In genomic region chr13:98514268-98514667, GRCh38 we compare ENCODE assay signal across 25 cellular contexts.
A peak's percentile ranks its signal among the peaks of the same experiment; 100 is the strongest.
DNase-seq lines count a peak whose midpoint lies in the region; ATAC-seq, FAIRE-seq and TF ChIP-seq lines count a peak whose summit lies in the region.
"Had no signal": no experiment of that assay in that cellular context is flagged by ENCODE, and none has a peak within 500 bp of the region (broad histone marks: within the 10 kb centered on the region; RNA-seq: fewer than 3 reads in every experiment).

No MANE protein-coding gene starts in this region.

- no peak overlapping the region for H3K4me2 ChIP-seq in keratinocyte (ENCODE audit: control insufficient read depth, extremely low read depth, insufficient read depth, low read depth, low read length)

- ATAC-seq in HG03108 (IDR thresholded peaks at IDR 0.05; ENCODE audit: unreplicated experiment): no peak
- ATAC-seq: left lobe of liver had no signal

- no peak for FAIRE-seq in keratinocyte (lab: Jason Lieb, UNC)
- FAIRE-seq: astrocyte had no signal

- intact Hi-C loops in activated CD4-positive, alpha-beta memory T cell treated with anti-CD3 and anti-CD28 coated beads for 36 hours (cut with micrococcal nuclease): loop anchor here (1.0 to 10.0 kb wide), 4 partner anchors 35 to 841 kb away; no protein-coding TSS in a partner anchor

- peaks cover 94% of the 10 kb centered on the region for H3K79me2 ChIP-seq in keratinocyte (ENCODE audit: control insufficient read depth, insufficient read depth, low read length)

- H3K9me1 ChIP-seq in keratinocyte (ENCODE audit: control insufficient read depth, extremely low read depth, insufficient read depth, low read length): no peaks in the 10 kb centered on the region

- H3K9me3 Mint-ChIP-seq in activated T-cell treated with anti-CD3 and anti-CD28 coated beads, Interleukin-2, amount 50 U/mL, for 24 hours: peaks cover 2% of the 10 kb centered on the region
- no peaks in the 10 kb centered on the region for H3K9me3 Mint-ChIP-seq in CD8-positive, alpha-beta memory T cell
- no peaks in the 10 kb centered on the region for H3K9me3 Mint-ChIP-seq in activated CD4-positive, alpha-beta memory T cell treated with anti-CD3 and anti-CD28 coated beads for 36 hours
- H3K9me3 Mint-ChIP-seq: neural crest cell had no signal

- H3K4me1 Mint-ChIP-seq in activated T-cell treated with anti-CD3 and anti-CD28 coated beads, Interleukin-2, amount 50 U/mL, for 24 hours (ENCODE audit: low read depth): peaks cover 98% of the 10 kb centered on the region
- peaks cover 73 to 98% (median 97%) of the 10 kb centered on the region in 3 donors for H3K4me1 Mint-ChIP-seq in CD8-positive, alpha-beta memory T cell
- H3K4me1 Mint-ChIP-seq in activated CD4-positive, alpha-beta memory T cell treated with anti-CD3 and anti-CD28 coated beads for 36 hours (ENCODE audit: low read depth): peaks cover 97% of the 10 kb centered on the region

- no peaks in the 10 kb centered on the region for H3K27me3 Mint-ChIP-seq in activated T-cell treated with anti-CD3 and anti-CD28 coated beads, Interleukin-2, amount 50 U/mL, for 24 hours
- no peaks in the 10 kb centered on the region for H3K27me3 Mint-ChIP-seq in CD8-positive, alpha-beta memory T cell
- no peaks in the 10 kb centered on the region for H3K27me3 Mint-ChIP-seq in activated CD4-positive, alpha-beta memory T cell treated with anti-CD3 and anti-CD28 coated beads for 36 hours

- H4K20me1 ChIP-seq in keratinocyte (ENCODE audit: control insufficient read depth, extremely low read depth, insufficient read depth, low read length): peaks cover 15% of the 10 kb centered on the region

- H3K4me3 ChIP-seq in CD8-positive, alpha-beta memory T cell (ENCODE audit: low read length): no peak overlapping the region
- H3K4me3 ChIP-seq in keratinocyte (ENCODE audit: control insufficient read depth in 2 of 3, extremely low read depth in 1 of 3, insufficient read depth in 2 of 3, low read depth in 1 of 3, low read length in 3 of 3): no peak overlapping the region
- H3K4me3 ChIP-seq: BLaER1 treated with 17β-estradiol and CSF1 and Interleukin-3, amounts not matched to agents 10 nM and 100 nM; HAP-1; sigmoid colon; testis; vagina had no signal

- no peak overlapping the region for H3K27ac ChIP-seq in CD8-positive, alpha-beta memory T cell (ENCODE audit: low read depth, low read length)
- H3K27ac ChIP-seq in keratinocyte (ENCODE audit: control insufficient read depth, insufficient read depth, low read length): peak overlapping the region; percentile 24
- H3K27ac ChIP-seq: BLaER1 treated with 17β-estradiol and CSF1 and Interleukin-3, amounts not matched to agents 10 nM and 100 nM; testis; vagina; WERI-Rb-1 had no signal

- H3K36me3 Mint-ChIP-seq in activated T-cell treated with anti-CD3 and anti-CD28 coated beads, Interleukin-2, amount 50 U/mL, for 24 hours (ENCODE audit: low read depth): peaks cover 96% of the 10 kb centered on the region
- peaks cover 0 to 71% (median 20%) of the 10 kb centered on the region in 3 donors for H3K36me3 Mint-ChIP-seq in CD8-positive, alpha-beta memory T cell
- peaks cover 34% of the 10 kb centered on the region for H3K36me3 Mint-ChIP-seq in activated CD4-positive, alpha-beta memory T cell treated with anti-CD3 and anti-CD28 coated beads for 36 hours

- H3K4me3 Mint-ChIP-seq in activated T-cell treated with anti-CD3 and anti-CD28 coated beads, Interleukin-2, amount 50 U/mL, for 24 hours: peak overlapping the region; percentile 35
- no peak overlapping the region for H3K4me3 Mint-ChIP-seq in CD8-positive, alpha-beta memory T cell
- H3K4me3 Mint-ChIP-seq in activated CD4-positive, alpha-beta memory T cell treated with anti-CD3 and anti-CD28 coated beads for 36 hours: no peak overlapping the region
- H3K4me3 Mint-ChIP-seq: neural crest cell had no signal

- H3K36me3 ChIP-seq in CD8-positive, alpha-beta memory T cell (ENCODE audit: insufficient read depth, low read length): no peaks in the 10 kb centered on the region
- H3K36me3 ChIP-seq in keratinocyte (ENCODE audit: control insufficient read depth in 2 of 2, extremely low read depth in 1 of 2, insufficient read depth in 2 of 2, low read length in 2 of 2): peaks cover 12 to 28% of the 10 kb centered on the region in 2 experiments

- H2AFZ ChIP-seq in keratinocyte (ENCODE audit: control insufficient read depth, low read length): no peak overlapping the region

- no peak overlapping the region for H3K9ac ChIP-seq in keratinocyte (ENCODE audit: control insufficient read depth, extremely low read depth, insufficient read depth, low read length)
- H3K9ac ChIP-seq: BLaER1 treated with 17β-estradiol and CSF1 and Interleukin-3, amounts not matched to agents 10 nM and 100 nM had no signal

- no peaks in the 10 kb centered on the region for H3K27me3 ChIP-seq in CD8-positive, alpha-beta memory T cell (ENCODE audit: insufficient read depth, low read length, poor library complexity, severe bottlenecking)
- no peaks in the 10 kb centered on the region for H3K27me3 ChIP-seq in keratinocyte (ENCODE audit: control insufficient read depth, extremely low read depth, insufficient read depth, low read length)
- H3K27me3 ChIP-seq: BLaER1 treated with 17β-estradiol and CSF1 and Interleukin-3, amounts not matched to agents 10 nM and 100 nM; sigmoid colon; testis; vagina had no signal

- dilution Hi-C loops in keratinocyte (cut with MboI; ENCODE audit: extremely low pct_ligation_motif_present, low sequenced_read_pairs): no loop called here

- no peak for DNase-seq in activated T-cell treated with anti-CD3 and anti-CD28 coated beads, Interleukin-2, amount 50 U/mL, for 24 hours
- DNase-seq in activated T-cell treated with anti-CD3 and anti-CD28 coated beads, Interleukin-2, amount 50 U/mL, for 48 hours: no peak
- no peak for DNase-seq in CD8-positive, alpha-beta memory T cell
- DNase-seq in activated CD4-positive, alpha-beta memory T cell treated with anti-CD3 and anti-CD28 coated beads for 36 hours: no peak
- no peak for DNase-seq in keratinocyte (ENCODE audit: low read depth, low spot score)
- no peak for DNase-seq in EL
- no peak for DNase-seq in NCI-H2081 treated with DMSO at 0.1 percent for 48 hours (lab: John Stamatoyannopoulos, UW)
- DNase-seq: activated gamma-delta T cell, cerebellar nuclear complex, foreskin fibroblast, IMR-90, NCI-H146, NCI-H2171, NCI-H524, posterior cingulate gyrus, sigmoid colon, testis, WERI-Rb-1 had no signal

- CTCF ChIA-PET in CD8-positive, alpha-beta memory T cell (lab: Charles Lee): interaction anchor here (0.6 kb wide), 1 partner anchor 69 kb away, joined by 3 read pairs; no protein-coding TSS in a partner anchor
- CTCF ChIA-PET in activated CD4-positive, alpha-beta memory T cell treated with anti-CD3 and anti-CD28 coated beads for 36 hours (lab: Charles Lee): interaction anchor here (2.4 kb wide), 1 partner anchor 33 kb away, joined by 7 read pairs; no protein-coding TSS in a partner anchor

- H3K9me3 ChIP-seq in CD8-positive, alpha-beta memory T cell (ENCODE audit: low read length): no peaks in the 10 kb centered on the region
- no peaks in the 10 kb centered on the region for H3K9me3 ChIP-seq in keratinocyte (ENCODE audit: control insufficient read depth, low read depth, low read length)
- H3K9me3 ChIP-seq: BLaER1 treated with 17β-estradiol and CSF1 and Interleukin-3, amounts not matched to agents 10 nM and 100 nM; HAP-1; sigmoid colon; testis; vagina had no signal

- H3K4me1 ChIP-seq in CD8-positive, alpha-beta memory T cell (ENCODE audit: insufficient read depth, low read length): peaks cover 62% of the 10 kb centered on the region
- H3K4me1 ChIP-seq in keratinocyte (ENCODE audit: control insufficient read depth, extremely low read depth, insufficient read depth, low read length): peaks cover 13% of the 10 kb centered on the region

- H3K27ac Mint-ChIP-seq in activated T-cell treated with anti-CD3 and anti-CD28 coated beads, Interleukin-2, amount 50 U/mL, for 24 hours: peak overlapping the region; percentile 95
- H3K27ac Mint-ChIP-seq in CD8-positive, alpha-beta memory T cell: peak overlapping the region in 6 of 8 donors; percentile 51 to 76 (median 64)
- peak overlapping the region; percentile 93 for H3K27ac Mint-ChIP-seq in activated CD4-positive, alpha-beta memory T cell treated with anti-CD3 and anti-CD28 coated beads for 36 hours

- POLR2A ChIA-PET in CD8-positive, alpha-beta memory T cell (lab: Charles Lee): no interaction called here
- POLR2A ChIA-PET in activated CD4-positive, alpha-beta memory T cell treated with anti-CD3 and anti-CD28 coated beads for 36 hours (lab: Charles Lee): interaction anchor here (0.6 to 1.8 kb wide), 5 partner anchors 12 to 60 kb away, joined by 3 to 7 read pairs (median 3); no protein-coding TSS in a partner anchor

- TF ChIP-seq CTCF in keratinocyte (optimal IDR thresholded peaks at IDR 0.05 in 1 of 3, IDR thresholded peaks at IDR 0.05 in 1 of 3, conservative IDR thresholded peaks at IDR 0.05 in 1 of 3; ENCODE audit: extremely low read depth in 1 of 3, insufficient read depth in 2 of 3, low read length in 3 of 3): no peak
